In the genomic region with DNA sequence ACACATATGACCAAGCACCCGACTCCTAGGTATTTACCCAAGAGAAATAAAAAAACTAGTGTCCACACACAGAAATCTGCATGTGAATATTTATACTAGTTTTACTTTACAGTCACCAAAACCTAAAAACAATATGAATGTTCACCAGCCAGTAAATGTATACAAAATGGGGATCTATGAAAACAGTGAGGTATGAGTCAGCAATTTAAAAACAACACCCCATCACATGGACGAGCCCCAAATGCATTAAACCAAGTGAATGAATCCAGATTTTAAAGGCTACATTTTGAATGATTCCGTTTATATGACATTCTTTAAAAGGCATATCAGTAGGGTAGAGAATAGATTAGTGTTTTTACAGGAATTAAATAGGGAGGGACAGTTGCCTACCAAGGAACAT, we compare ENCODE assay signal across 2 cellular contexts.
TF ChIP-seq lines count a peak whose summit lies in the region.

No MANE protein-coding gene starts in this region.

TF ChIP-seq in GM23338, 12 proteins besides CTCF, POLR2A, EP300 and RAD21:
- TF ChIP-seq ZNF331 (CRISPR knock-in tag; IDR thresholded peaks at IDR 0.05; ENCODE audit: low read depth) = no peak

TF ChIP-seq in H1, 55 proteins besides CTCF, POLR2A, EP300 and RAD21:
- TF ChIP-seq MAFK (IDR thresholded peaks at IDR 0.05; ENCODE audit: low read depth, low read length) (peak; percentile 60; the same call in 1 of the 2 replicates), GABPA (IDR thresholded peaks at IDR 0.05; ENCODE audit: borderline replicate concordance, insufficient read depth, low read length) (no peak)
